1 cellular context compared by ENCODE assay signal in genomic region chr21:42863504-42863870, GRCh38.
TF ChIP-seq lines count a peak whose summit lies in the region.

No MANE protein-coding gene starts in this region.

TF ChIP-seq in HepG2, 621 proteins besides CTCF, POLR2A, EP300 and RAD21 (continued from another document):
- no peak for TF ChIP-seq ZNF646 (CRISPR knock-in tag; IDR thresholded peaks at IDR 0.05)
- no peak for TF ChIP-seq SSRP1 (CRISPR knock-in tag; IDR thresholded peaks at IDR 0.05)
- no peak for TF ChIP-seq ZNF678 (CRISPR knock-in tag; IDR thresholded peaks at IDR 0.05)
- no peak for TF ChIP-seq PTBP1 (IDR thresholded peaks at IDR 0.05; ENCODE audit: low read depth, low read length, poor library complexity, severe bottlenecking)
- no peak for TF ChIP-seq ZBTB10 (CRISPR knock-in tag; IDR thresholded peaks at IDR 0.05; ENCODE audit: borderline replicate concordance)
